10 cellular contexts compared by ENCODE assay signal in genomic region chr19:8459520-8460260, GRCh38. TPM values are rescaled to one million over a fixed set of nuclear protein-coding genes. Genes with fewer than 3 reads are reported as not detected.
DNase-seq lines count a peak whose midpoint lies in the region; ATAC-seq and TF ChIP-seq lines count a peak whose summit lies in the region.
"Had no signal": no experiment of that assay in that cellular context is flagged by ENCODE, and none has a peak within 500 bp of the region (broad histone marks: within the 10 kb centered on the region; RNA-seq: fewer than 3 reads in every experiment).

No MANE protein-coding gene starts in this region.

- ATAC-seq in body of pancreas (peak; percentile 57), GM21576 (IDR thresholded peaks at IDR 0.05; ENCODE audit: unreplicated experiment) (no peak), HG02610 (IDR thresholded peaks at IDR 0.05; ENCODE audit: unreplicated experiment) (no peak)

- peak; percentile 41 for DNase-seq in HT-29 (ENCODE audit: low spot score)
- no peak for DNase-seq in body of pancreas
- peak; percentile 61 for DNase-seq in left kidney (ENCODE audit: low read depth, low spot score)
- peak; percentile 51 for DNase-seq in stromal cell of bone marrow (ENCODE audit: low read depth)
- no peak for DNase-seq in HuH-7.5 (ENCODE audit: low spot score)
- no peak for DNase-seq in activated CD8-positive, alpha-beta memory T cell treated with anti-CD3 and anti-CD28 coated beads, Interleukin-2, amount 50 U/mL, for 48 hours
- DNase-seq: activated CD8-positive, alpha-beta memory T cell treated with anti-CD3 and anti-CD28 coated beads, Interleukin-2, amount 50 U/mL, for 4 hours; NCI-H510A treated with DMSO at 0.1 percent for 48 hours had no signal

- intact Hi-C loops in body of pancreas (cut with DNase I), result no loop called here

- peaks cover 0 to 3% of the 10 kb centered on the region in 2 donors for H3K36me3 ChIP-seq in body of pancreas (replicated peaks in 1 of 2; ENCODE audit: insufficient read depth in 1 of 2, low read depth in 2 of 2)

- no peak for TF ChIP-seq CTCF in body of pancreas (IDR thresholded peaks at IDR 0.05)

- no peaks in the 10 kb centered on the region for H3K9me3 ChIP-seq in body of pancreas

- TF ChIP-seq POLR2A in body of pancreas (IDR thresholded peaks at IDR 0.05), result no peak

- peak overlapping the region; percentile 31 to 65 (median 48) for H3K27ac ChIP-seq in body of pancreas

- H3K27me3 ChIP-seq in body of pancreas, result no peaks in the 10 kb centered on the region

- H3K4me3 ChIP-seq in body of pancreas, result no peak overlapping the region

- WGBS in body of pancreas, 2 donors, result 27 to 29% methylated on average over 6 of the region's 6 CpGs

- H3K4me1 ChIP-seq in body of pancreas, result peaks cover 76% of the 10 kb centered on the region

RNA-seq across cellular contexts. Expression of gene HNRNPM, which starts 14.9 kb away (rescaled TPM):
- 162 and 178 TPM in 2 replicates for total RNA-seq in HT-29 (2014; rRNA removed; shearing (Covaris generic))
- total RNA-seq in body of pancreas, result 100 to 1,000 TPM in 1 of 2 donors, 10 to 100 TPM in 1; 64.9 to 146 TPM

RNA-seq across cellular contexts. Expression of gene PRAM1, which starts 42.8 kb away (rescaled TPM):
- total RNA-seq in HT-29 (2014; rRNA removed; shearing (Covaris generic)), result not detected in 2 replicates
- total RNA-seq in body of pancreas, result under 1 TPM; 0.26 to 0.33 TPM

RNA-seq across cellular contexts. Expression of gene MARCHF2, which starts 46.6 kb away (rescaled TPM):
- total RNA-seq in HT-29 (2014; rRNA removed; shearing (Covaris generic)), result 20.0 and 25.2 TPM in 2 replicates
- total RNA-seq in body of pancreas, result 10 to 100 TPM; 32.9 to 35.9 TPM

RNA-seq across cellular contexts. Expression of gene ZNF414, which starts 54.3 kb away (rescaled TPM):
- 9.8 and 15.7 TPM in 2 replicates for total RNA-seq in HT-29 (2014; rRNA removed; shearing (Covaris generic))
- total RNA-seq in body of pancreas, result 10 to 100 TPM; 25.4 to 34.2 TPM

Comparison
In these comparisons a context has a peak if more than half of its experiments do, and no peak if none do; other contexts are left out.
1. DNase-seq: peak in HT-29 (single experiment), left kidney (single experiment) and stromal cell of bone marrow (single experiment); none in body of pancreas (0 of 4), HuH-7.5 (single experiment) and activated CD8-positive, alpha-beta memory T cell treated with anti-CD3 and anti-CD28 coated beads, Interleukin-2, amount 50 U/mL, for 48 hours (single experiment).